Comparison of ENCODE assay signal across 11 cellular contexts in genomic region chr17:20066253-20066652, GRCh38. TPM values are rescaled to one million over a fixed set of nuclear protein-coding genes. Genes with fewer than 3 reads are reported as not detected.
A peak's percentile ranks its signal among the peaks of the same experiment; 100 is the strongest.
DNase-seq lines count a peak whose midpoint lies in the region; ATAC-seq and TF ChIP-seq lines count a peak whose summit lies in the region.
"Had no signal": no experiment of that assay in that cellular context is flagged by ENCODE, and none has a peak within 500 bp of the region (broad histone marks: within the 10 kb centered on the region; RNA-seq: fewer than 3 reads in every experiment).

No MANE protein-coding gene starts in this region.

- H3K9me3 ChIP-seq in uterus, result no peaks in the 10 kb centered on the region
- H3K9me3 ChIP-seq: mucosa of descending colon had no signal

- H3K36me3 ChIP-seq in uterus, result no peaks in the 10 kb centered on the region

- peak overlapping the region; percentile 74 to 87 for H3K27ac ChIP-seq in uterus

- H3K4me1 ChIP-seq in uterus, result peaks cover 5 to 16% of the 10 kb centered on the region in 2 donors

- no peak for TF ChIP-seq POLR2A in uterus (IDR thresholded peaks at IDR 0.05)

- DNase-seq in LHCN-M2 (ENCODE audit: low read depth) (peak; percentile 19), cardiac fibroblast (ENCODE audit: low read depth in 2 of 2) (peak; percentile 79 to 92), kidney glomerular epithelial cell (lab: John Stamatoyannopoulos, UW) (peak; percentile 88), uterus (peak; percentile 79 to 84), SHP77 (lab: John Stamatoyannopoulos, UW) (no peak)
- DNase-seq: activated CD8-positive, alpha-beta memory T cell treated with anti-CD3 and anti-CD28 coated beads, Interleukin-2, amount 50 U/mL, for 4 hours; effector CD8-positive, alpha-beta T cell; mucosa of descending colon; NCI-H187 had no signal

- no peak for TF ChIP-seq CTCF in cardiac fibroblast (IDR thresholded peaks at IDR 0.05; ENCODE audit: low read depth, low read length)
- no peak for TF ChIP-seq CTCF in uterus (IDR thresholded peaks at IDR 0.05)

- ATAC-seq in GM21526 (IDR thresholded peaks at IDR 0.05; ENCODE audit: low FRiP score, unreplicated experiment) (no peak), HG03521 (IDR thresholded peaks at IDR 0.05; ENCODE audit: unreplicated experiment) (no peak)
- ATAC-seq: mucosa of descending colon had no signal

- intact Hi-C loops in uterus (cut with DNase I; ENCODE audit: low total_unique reads), result no loop called here

- H3K27me3 ChIP-seq in uterus, result no peaks in the 10 kb centered on the region

- H3K4me3 ChIP-seq in cardiac fibroblast (replicated peaks in 1 of 2; ENCODE audit: low read depth in 2 of 2, low read length in 2 of 2), result no peak overlapping the region
- H3K4me3 ChIP-seq in uterus, result no peak overlapping the region
- H3K4me3 ChIP-seq: mucosa of descending colon had no signal

RNA-seq across cellular contexts. Expression of gene SPECC1, which starts 57.1 kb away (rescaled TPM):
- 16.9 and 19.9 TPM in 2 replicates for total RNA-seq in LHCN-M2 (2014; rRNA removed)
- 26.0 TPM for polyA plus RNA-seq in LHCN-M2 (2012)
- 10 to 100 TPM; 22.6 to 63.0 (median 44.0) TPM for total RNA-seq in uterus

Comparison
In these comparisons a context has a peak if more than half of its experiments do, and no peak if none do; other contexts are left out.
1. DNase-seq: peak in LHCN-M2 (single experiment), cardiac fibroblast (2 of 2), kidney glomerular epithelial cell (single experiment) and uterus (2 of 2); none in SHP77 (0 of 2).